In the genomic region with DNA sequence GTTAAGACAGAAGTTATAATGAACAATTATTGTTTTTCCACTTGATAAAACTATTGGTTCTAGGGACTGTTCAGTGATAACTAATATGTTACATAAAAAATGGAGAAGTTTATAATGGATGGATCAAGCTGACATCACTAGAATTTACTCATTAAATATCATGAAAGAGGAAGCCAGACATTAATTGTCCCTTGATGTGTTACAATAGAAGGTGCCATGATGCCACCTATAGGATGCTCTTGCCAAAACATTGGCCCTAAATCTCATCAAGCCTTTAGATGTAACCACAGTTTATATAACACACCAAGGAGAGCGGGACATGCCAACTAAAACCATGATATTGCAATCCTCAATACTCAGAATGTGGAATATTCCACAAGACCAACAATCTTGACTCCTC, we compare ENCODE assay signal across 11 cellular contexts.
DNase-seq lines count a peak whose midpoint lies in the region; TF ChIP-seq lines count a peak whose summit lies in the region.
"Had no signal": no experiment of that assay in that cellular context is flagged by ENCODE, and none has a peak within 500 bp of the region (broad histone marks: within the 10 kb centered on the region; RNA-seq: fewer than 3 reads in every experiment).

No MANE protein-coding gene starts in this region.

- no peak overlapping the region for H3K9ac ChIP-seq in mammary epithelial cell (ENCODE audit: insufficient read depth, low read length)
- H3K9ac ChIP-seq: BLaER1 had no signal

- H3K9me3 Mint-ChIP-seq in activated CD4-positive, alpha-beta T cell treated with anti-CD3 and anti-CD28 coated beads, Interleukin-2, amount 10 ng/mL, durations not matched to agents 7 days and 5 days: no peaks in the 10 kb centered on the region
- H3K9me3 Mint-ChIP-seq: stimulated activated naive CD8-positive, alpha-beta T cell treated with anti-CD3 and anti-CD28 coated beads, Interleukin-15, Interleukin-2, amounts not matched to agents 100 ng/mL and 50 ng/mL, for 24 hours had no signal

- BruUV-seq in mammary epithelial cell (replicated peaks; lab: Mats Ljungman, UMichigan): no TSS peak

- CTCF ChIA-PET in mammary epithelial cell (lab: Charles Lee; ENCODE audit: low non-redundant PET): no interaction called here
- CTCF ChIA-PET in activated CD4-positive, alpha-beta T cell treated with anti-CD3 and anti-CD28 coated beads, Interleukin-2, amount 10 ng/mL, durations not matched to agents 7 days and 5 days (lab: Charles Lee): no interaction called here

- no peaks in the 10 kb centered on the region for H3K27me3 Mint-ChIP-seq in activated CD4-positive, alpha-beta T cell treated with anti-CD3 and anti-CD28 coated beads, Interleukin-2, amount 10 ng/mL, durations not matched to agents 7 days and 5 days

- no peak overlapping the region for H2AFZ ChIP-seq in mammary epithelial cell (ENCODE audit: low read depth, low read length)

- no peaks in the 10 kb centered on the region for H3K9me3 ChIP-seq in mammary epithelial cell (replicated peaks; ENCODE audit: insufficient read depth, low read length)
- H3K9me3 ChIP-seq: BLaER1 had no signal

- in situ Hi-C loops in mammary epithelial cell (cut with MboI; ENCODE audit: low sequenced_read_pairs in 2 of 2): no loop called here

- no peaks in the 10 kb centered on the region for H3K4me1 ChIP-seq in mammary epithelial cell (ENCODE audit: insufficient read depth, low read length)

- DNase-seq in NCI-H2227 (lab: John Stamatoyannopoulos, UW; ENCODE audit: unreplicated experiment) (peak; percentile 27), NCI-H2227 treated with DMSO at 0.1 percent for 48 hours (lab: John Stamatoyannopoulos, UW) (no peak), NCI-H526 (lab: John Stamatoyannopoulos, UW) (peak; percentile 43 to 59), mammary epithelial cell (peak; percentile 1), skeletal muscle cell (ENCODE audit: low read depth) (peak; percentile 1), retina (no peak), inferior parietal cortex (ENCODE audit: extremely low spot score) (no peak)
- no peak for DNase-seq in activated CD4-positive, alpha-beta T cell treated with anti-CD3 and anti-CD28 coated beads, Interleukin-2, amount 10 ng/mL, durations not matched to agents 7 days and 5 days
- DNase-seq: Kasumi-1 had no signal

- H3K36me3 Mint-ChIP-seq in activated CD4-positive, alpha-beta T cell treated with anti-CD3 and anti-CD28 coated beads, Interleukin-2, amount 10 ng/mL, durations not matched to agents 7 days and 5 days (ENCODE audit: low read depth): no peaks in the 10 kb centered on the region

- intact Hi-C loops in mammary epithelial cell (cut with micrococcal nuclease): loop anchor here (5.0 to 10.0 kb wide), 3 partner anchors 288 to 1238 kb away; no protein-coding TSS in a partner anchor

- 100% methylated on average over 1 of the region's 1 CpG for WGBS in mammary epithelial cell (ENCODE audit: low coverage, missing lambda C conversion rate)

- dilution Hi-C loops in mammary epithelial cell (cut with HindIII; ENCODE audit: low sequenced_read_pairs): no loop called here

- H3K27ac ChIP-seq in mammary epithelial cell (ENCODE audit: insufficient read depth, low read depth, low read length): no peak overlapping the region
- H3K27ac ChIP-seq: BLaER1 had no signal

- no peak overlapping the region for H3K27ac Mint-ChIP-seq in activated CD4-positive, alpha-beta T cell treated with anti-CD3 and anti-CD28 coated beads, Interleukin-2, amount 10 ng/mL, durations not matched to agents 7 days and 5 days
- H3K27ac Mint-ChIP-seq: stimulated activated naive CD8-positive, alpha-beta T cell treated with anti-CD3 and anti-CD28 coated beads, Interleukin-15, Interleukin-2, amounts not matched to agents 100 ng/mL and 50 ng/mL, for 24 hours had no signal

- no peaks in the 10 kb centered on the region for H3K4me1 Mint-ChIP-seq in activated CD4-positive, alpha-beta T cell treated with anti-CD3 and anti-CD28 coated beads, Interleukin-2, amount 10 ng/mL, durations not matched to agents 7 days and 5 days

- no peaks in the 10 kb centered on the region for H3K36me3 ChIP-seq in mammary epithelial cell (ENCODE audit: insufficient read depth, low read length)
- H3K36me3 ChIP-seq: BLaER1 had no signal

- no peaks in the 10 kb centered on the region for H3K27me3 ChIP-seq in mammary epithelial cell (ENCODE audit: insufficient read depth, low read length)
- H3K27me3 ChIP-seq: BLaER1 had no signal

- peak; percentile 31 to 60 for TF ChIP-seq CTCF in mammary epithelial cell (conservative IDR thresholded peaks at IDR 0.05 in 1 of 2, IDR thresholded peaks at IDR 0.05 in 1 of 2; ENCODE audit: extremely low read depth in 1 of 2, insufficient read depth in 1 of 2, low read depth in 1 of 2, low read length in 2 of 2)

- H3K4me3 Mint-ChIP-seq in activated CD4-positive, alpha-beta T cell treated with anti-CD3 and anti-CD28 coated beads, Interleukin-2, amount 10 ng/mL, durations not matched to agents 7 days and 5 days: no peak overlapping the region
- H3K4me3 Mint-ChIP-seq: stimulated activated naive CD8-positive, alpha-beta T cell treated with anti-CD3 and anti-CD28 coated beads, Interleukin-15, Interleukin-2, amounts not matched to agents 100 ng/mL and 50 ng/mL, for 24 hours had no signal

- POLR2A ChIA-PET in activated CD4-positive, alpha-beta T cell treated with anti-CD3 and anti-CD28 coated beads, Interleukin-2, amount 10 ng/mL, durations not matched to agents 7 days and 5 days (lab: Charles Lee): no interaction called here

- H3K4me2 ChIP-seq in mammary epithelial cell (ENCODE audit: insufficient read depth, low read depth, low read length): no peak overlapping the region
- H3K4me2 ChIP-seq: BLaER1 had no signal

- H4K20me1 ChIP-seq in mammary epithelial cell (ENCODE audit: insufficient read depth, low read length): no peaks in the 10 kb centered on the region
- H4K20me1 ChIP-seq: BLaER1 had no signal

- no peak overlapping the region for H3K4me3 ChIP-seq in mammary epithelial cell (replicated peaks in 1 of 3; ENCODE audit: insufficient read depth in 1 of 3, low read depth in 2 of 3, low read length in 3 of 3)
- no peak overlapping the region for H3K4me3 ChIP-seq in skeletal muscle cell (ENCODE audit: low read depth, low read length)
- H3K4me3 ChIP-seq: BLaER1 had no signal

- no peaks in the 10 kb centered on the region for H3K79me2 ChIP-seq in mammary epithelial cell (ENCODE audit: insufficient read depth, low read length)

Comparison
In these comparisons a context has a peak if more than half of its experiments do, and no peak if none do; other contexts are left out.
1. DNase-seq: peak in NCI-H2227 (single experiment), NCI-H526 (2 of 2), mammary epithelial cell (single experiment) and skeletal muscle cell (single experiment); none in NCI-H2227 treated with DMSO at 0.1 percent for 48 hours (single experiment), retina (single experiment), activated CD4-positive, alpha-beta T cell treated with anti-CD3 and anti-CD28 coated beads, Interleukin-2, amount 10 ng/mL, durations not matched to agents 7 days and 5 days (single experiment) and inferior parietal cortex (single experiment).